ENCODE assay signal across 1 cellular context in the genomic region with DNA sequence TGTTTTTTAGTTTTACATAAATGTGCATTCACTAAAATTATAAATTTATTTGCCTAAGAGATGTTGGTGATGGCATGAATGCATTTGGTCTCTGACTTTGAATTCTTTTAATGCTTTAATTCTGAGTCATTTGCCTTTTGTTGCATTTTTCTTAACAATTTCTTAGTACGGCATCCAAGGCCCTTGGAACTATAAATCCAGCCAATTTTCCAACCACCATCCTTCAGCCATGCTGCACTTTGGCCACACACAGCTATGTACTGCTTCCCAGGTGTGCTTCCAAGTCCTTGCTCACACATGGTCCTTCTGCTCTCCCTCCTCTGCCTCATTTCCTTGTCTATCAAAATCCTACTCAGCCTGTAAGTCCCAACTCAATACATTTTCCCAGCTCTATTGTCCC.
TF ChIP-seq lines count a peak whose summit lies in the region.

No MANE protein-coding gene starts in this region.

TF ChIP-seq in liver, 16 proteins besides CTCF, POLR2A, EP300 and RAD21 (continued from another document):
- TF ChIP-seq, protein P1, sequence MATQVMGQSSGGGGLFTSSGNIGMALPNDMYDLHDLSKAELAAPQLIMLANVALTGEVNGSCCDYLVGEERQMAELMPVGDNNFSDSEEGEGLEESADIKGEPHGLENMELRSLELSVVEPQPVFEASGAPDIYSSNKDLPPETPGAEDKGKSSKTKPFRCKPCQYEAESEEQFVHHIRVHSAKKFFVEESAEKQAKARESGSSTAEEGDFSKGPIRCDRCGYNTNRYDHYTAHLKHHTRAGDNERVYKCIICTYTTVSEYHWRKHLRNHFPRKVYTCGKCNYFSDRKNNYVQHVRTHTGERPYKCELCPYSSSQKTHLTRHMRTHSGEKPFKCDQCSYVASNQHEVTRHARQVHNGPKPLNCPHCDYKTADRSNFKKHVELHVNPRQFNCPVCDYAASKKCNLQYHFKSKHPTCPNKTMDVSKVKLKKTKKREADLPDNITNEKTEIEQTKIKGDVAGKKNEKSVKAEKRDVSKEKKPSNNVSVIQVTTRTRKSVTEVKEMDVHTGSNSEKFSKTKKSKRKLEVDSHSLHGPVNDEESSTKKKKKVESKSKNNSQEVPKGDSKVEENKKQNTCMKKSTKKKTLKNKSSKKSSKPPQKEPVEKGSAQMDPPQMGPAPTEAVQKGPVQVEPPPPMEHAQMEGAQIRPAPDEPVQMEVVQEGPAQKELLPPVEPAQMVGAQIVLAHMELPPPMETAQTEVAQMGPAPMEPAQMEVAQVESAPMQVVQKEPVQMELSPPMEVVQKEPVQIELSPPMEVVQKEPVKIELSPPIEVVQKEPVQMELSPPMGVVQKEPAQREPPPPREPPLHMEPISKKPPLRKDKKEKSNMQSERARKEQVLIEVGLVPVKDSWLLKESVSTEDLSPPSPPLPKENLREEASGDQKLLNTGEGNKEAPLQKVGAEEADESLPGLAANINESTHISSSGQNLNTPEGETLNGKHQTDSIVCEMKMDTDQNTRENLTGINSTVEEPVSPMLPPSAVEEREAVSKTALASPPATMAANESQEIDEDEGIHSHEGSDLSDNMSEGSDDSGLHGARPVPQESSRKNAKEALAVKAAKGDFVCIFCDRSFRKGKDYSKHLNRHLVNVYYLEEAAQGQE (IDR thresholded peaks at IDR 0.05): no peak
